In genomic region chr1:221708076-221708571, GRCh38 we compare ENCODE assay signal across 9 cellular contexts. TPM values are rescaled to one million over a fixed set of nuclear protein-coding genes. Genes with fewer than 3 reads are reported as not detected.
DNase-seq lines count a peak whose midpoint lies in the region; ATAC-seq and TF ChIP-seq lines count a peak whose summit lies in the region.
"Had no signal": no experiment of that assay in that cellular context is flagged by ENCODE, and none has a peak within 500 bp of the region (broad histone marks: within the 10 kb centered on the region; RNA-seq: fewer than 3 reads in every experiment).

No MANE protein-coding gene starts in this region.

- H3K4me1 Mint-ChIP-seq in CD14-positive monocyte, result peaks cover 90% of the 10 kb centered on the region

- no peaks in the 10 kb centered on the region for H3K9me3 Mint-ChIP-seq in CD14-positive monocyte

- peak; percentile 87 for DNase-seq in CD14-positive monocyte (ENCODE audit: low spot score)
- DNase-seq in posterior vena cava (ENCODE audit: low spot score), result no peak
- DNase-seq in ureter (ENCODE audit: low spot score), result no peak

- no peaks in the 10 kb centered on the region for H3K27me3 ChIP-seq in rectal smooth muscle tissue (ENCODE audit: control insufficient read depth, insufficient read depth, low read length)

- H3K27ac Mint-ChIP-seq in CD14-positive monocyte, result peak overlapping the region; percentile 88 to 97 (median 96)

- peak overlapping the region; percentile 88 for H3K27ac ChIP-seq in cingulate gyrus (ENCODE audit: low read depth, low read length)
- peak overlapping the region; percentile 88 for H3K27ac ChIP-seq in rectal smooth muscle tissue (ENCODE audit: low read depth, low read length)

- H3K36me3 Mint-ChIP-seq in CD14-positive monocyte, result peaks cover 16 to 22% of the 10 kb centered on the region in 2 donors

- no peak for TF ChIP-seq CTCF in CD14-positive monocyte (IDR thresholded peaks at IDR 0.05)

- ATAC-seq in GM18907 (IDR thresholded peaks at IDR 0.05; ENCODE audit: unreplicated experiment) (peak; percentile 81), HG03097 (IDR thresholded peaks at IDR 0.05; ENCODE audit: low FRiP score, unreplicated experiment) (peak; percentile 75), SK-N-SH treated with all-trans-retinoic acid at 6 μM for 48 hours (peak; percentile 60)
- ATAC-seq: HCT116 had no signal

- H3K9ac ChIP-seq in rectal smooth muscle tissue (ENCODE audit: low read length), result no peak overlapping the region

- intact Hi-C loops in CD14-positive monocyte (cut with micrococcal nuclease) (no loop called here), posterior vena cava (cut with DNase I) (no loop called here)

- peaks cover 53% of the 10 kb centered on the region for H3K4me1 ChIP-seq in rectal smooth muscle tissue (ENCODE audit: control insufficient read depth, insufficient read depth, low read length)

- H3K27me3 Mint-ChIP-seq in CD14-positive monocyte (ENCODE audit: low read depth in 3 of 3), result peaks cover 0 to 3% (median 0%) of the 10 kb centered on the region in 3 donors

- no peak overlapping the region for H3K4me3 ChIP-seq in rectal smooth muscle tissue (ENCODE audit: low read length)

- H3K4me3 Mint-ChIP-seq in CD14-positive monocyte, result peak overlapping the region in 1 of 2 donors; percentile 46

- H3K36me3 ChIP-seq in rectal smooth muscle tissue (ENCODE audit: control insufficient read depth, insufficient read depth, low read length), result no peaks in the 10 kb centered on the region

TF ChIP-seq in SK-N-SH treated with all-trans-retinoic acid at 6 μM for 48 hours, 23 proteins besides CTCF, POLR2A, EP300 and RAD21:
- TF ChIP-seq TCF4 (CRISPR knock-in tag; IDR thresholded peaks at IDR 0.05; ENCODE audit: borderline replicate concordance) (peak; percentile 71; the same call in 1 of the 2 replicates), ZNF565 (CRISPR knock-in tag; conservative IDR thresholded peaks at IDR 0.05; ENCODE audit: low read depth) (0 out of 2 replicates have a peak, but pooled peaks have one; percentile 10), TSHZ2 (CRISPR knock-in tag; IDR thresholded peaks at IDR 0.05) (0 out of 2 replicates have a peak, but pooled peaks have one; percentile 67), ZFP3 (CRISPR knock-in tag; IDR thresholded peaks at IDR 0.05) (0 out of 2 replicates have a peak, but pooled peaks have one; percentile 45), ZFP30 (CRISPR knock-in tag; IDR thresholded peaks at IDR 0.05) (no peak), PPARA (CRISPR knock-in tag; IDR thresholded peaks at IDR 0.05; ENCODE audit: borderline replicate concordance) (no peak)

RNA-seq across cellular contexts. Expression of gene DUSP10, which starts 33.8 kb away (rescaled TPM):
- 10 to 100 TPM; 10.4 to 12.7 TPM for polyA plus RNA-seq in CD14-positive monocyte
- 1 to 10 TPM; 4.7 to 8.0 TPM for total RNA-seq in posterior vena cava
- 5.0 TPM for total RNA-seq in ureter
